13 cellular contexts compared by ENCODE assay signal in genomic region chr11:68468217-68468828, GRCh38. TPM values are rescaled to one million over a fixed set of nuclear protein-coding genes. Genes with fewer than 3 reads are reported as not detected.
DNase-seq lines count a peak whose midpoint lies in the region; ATAC-seq and TF ChIP-seq lines count a peak whose summit lies in the region.
"Had no signal": no experiment of that assay in that cellular context is flagged by ENCODE, and none has a peak within 500 bp of the region (broad histone marks: within the 10 kb centered on the region; RNA-seq: fewer than 3 reads in every experiment).

No MANE protein-coding gene starts in this region.

- H3K9me3 ChIP-seq in DND-41 (ENCODE audit: insufficient read depth, low read length, severe bottlenecking) = no peaks in the 10 kb centered on the region
- no peaks in the 10 kb centered on the region for H3K9me3 ChIP-seq in mucosa of descending colon
- no peaks in the 10 kb centered on the region for H3K9me3 ChIP-seq in gastroesophageal sphincter
- H3K9me3 ChIP-seq: ascending aorta had no signal

- H3K9ac ChIP-seq in DND-41 (ENCODE audit: low read depth, low read length) = no peak overlapping the region

- DNase-seq in DND-41 (no peak), WTC11 (ENCODE audit: low spot score) (no peak), mucosa of descending colon (no peak), activated gamma-delta T cell (lab: John Stamatoyannopoulos, UW) (no peak)
- DNase-seq: hippocampal formation; NCI-H446 treated with DMSO at 0.1 percent for 48 hours; stimulated activated CD4-positive, alpha-beta T cell treated with anti-CD3 and anti-CD28 coated beads, Interleukin-4, amount 100 ng/mL, for 1 hour; substantia nigra had no signal

- no peak for TF ChIP-seq CTCF in DND-41 (IDR thresholded peaks at IDR 0.05; ENCODE audit: borderline replicate concordance, extremely low read depth, low read length, poor library complexity, severe bottlenecking)
- no peak for TF ChIP-seq CTCF in WTC11 (IDR thresholded peaks at IDR 0.05)
- TF ChIP-seq CTCF in mucosa of descending colon (IDR thresholded peaks at IDR 0.05) = no peak
- no peak for TF ChIP-seq CTCF in gastroesophageal sphincter (IDR thresholded peaks at IDR 0.05)

- H3K36me3 ChIP-seq in DND-41 (ENCODE audit: insufficient read depth, low read length) (peaks cover 28% of the 10 kb centered on the region), mucosa of descending colon (ENCODE audit: low read depth) (no peaks in the 10 kb centered on the region), gastroesophageal sphincter (peaks cover 0 to 8% of the 10 kb centered on the region in 2 donors)
- H3K36me3 ChIP-seq: ascending aorta had no signal

- H3K27ac ChIP-seq in DND-41 (ENCODE audit: low read length) (no peak overlapping the region), gastroesophageal sphincter (no peak overlapping the region)
- H3K27ac ChIP-seq: ascending aorta had no signal

- no peak overlapping the region for H3K4me3 ChIP-seq in DND-41 (ENCODE audit: low read depth in 1 of 2, low read length in 2 of 2)
- no peak overlapping the region for H3K4me3 ChIP-seq in mucosa of descending colon
- H3K4me3 ChIP-seq in gastroesophageal sphincter = no peak overlapping the region
- H3K4me3 ChIP-seq: ascending aorta had no signal

- H3K4me2 ChIP-seq in DND-41 (ENCODE audit: insufficient read depth, low read length) = peak overlapping the region; percentile 34; the same call in 1 of the 2 replicates

- H3K4me1 Mint-ChIP-seq in WTC11 = peaks cover 75% of the 10 kb centered on the region

- H3K36me3 Mint-ChIP-seq in WTC11 = peaks cover 24% of the 10 kb centered on the region

- H2AFZ ChIP-seq in DND-41 (ENCODE audit: low read depth, low read length) = no peak overlapping the region

- H3K79me2 ChIP-seq in DND-41 (ENCODE audit: insufficient read depth, low read length) = peaks cover 99% of the 10 kb centered on the region

- H4K20me1 ChIP-seq in DND-41 (ENCODE audit: insufficient read depth, low read length) = peaks cover 95% of the 10 kb centered on the region

- no peaks in the 10 kb centered on the region for H3K27me3 Mint-ChIP-seq in WTC11 (ENCODE audit: low read depth)
- H3K27me3 Mint-ChIP-seq: progenitor cell of endocrine pancreas had no signal

- intact Hi-C loops in mucosa of descending colon (cut with DNase I, micrococcal nuclease) = no loop called here

- peak overlapping the region; percentile 15 for H3K27ac Mint-ChIP-seq in WTC11
- H3K27ac Mint-ChIP-seq: progenitor cell of endocrine pancreas had no signal

- no peak for TF ChIP-seq POLR2A in gastroesophageal sphincter (IDR thresholded peaks at IDR 0.05)

- H3K27me3 ChIP-seq in DND-41 (ENCODE audit: insufficient read depth, low read length, poor library complexity) (no peaks in the 10 kb centered on the region), gastroesophageal sphincter (no peaks in the 10 kb centered on the region)
- H3K27me3 ChIP-seq: ascending aorta had no signal

- peaks cover 5% of the 10 kb centered on the region for H3K9me3 Mint-ChIP-seq in WTC11

- 45 to 54% methylated on average over 3 of the region's 3 CpGs for WGBS in gastroesophageal sphincter (ENCODE audit: low coverage in 1 of 2), 2 donors

- H3K4me1 ChIP-seq in DND-41 (ENCODE audit: insufficient read depth, low read length) = peaks cover 89% of the 10 kb centered on the region
- H3K4me1 ChIP-seq in mucosa of descending colon (ENCODE audit: low read depth) = peaks cover 45% of the 10 kb centered on the region
- H3K4me1 ChIP-seq in gastroesophageal sphincter = peaks cover 12 to 100% (median 44%) of the 10 kb centered on the region in 3 donors

- ATAC-seq in DND-41 (ENCODE audit: insufficient read depth, low read depth) (no peak), GM19351 (IDR thresholded peaks at IDR 0.05; ENCODE audit: unreplicated experiment) (peak; percentile 62), WTC11 (no peak), mucosa of descending colon (peak; percentile 9), GM18868 (IDR thresholded peaks at IDR 0.05; ENCODE audit: unreplicated experiment) (no peak), gastroesophageal sphincter (no peak)

- POLR2A ChIA-PET in WTC11 (lab: Charles Lee) = no interaction called here

- TF ChIP-seq EP300 in gastroesophageal sphincter (IDR thresholded peaks at IDR 0.05) = no peak

- no peak overlapping the region for H3K4me3 Mint-ChIP-seq in WTC11

- CTCF ChIA-PET in WTC11 (lab: Charles Lee) = no interaction called here

TF ChIP-seq in WTC11, 78 proteins besides CTCF, POLR2A, EP300 and RAD21:
- TF ChIP-seq NR2C2 (CRISPR knock-in tag; IDR thresholded peaks at IDR 0.05) (no peak), FOXJ3 (CRISPR knock-in tag; IDR thresholded peaks at IDR 0.05; ENCODE audit: borderline replicate concordance) (no peak), ESRRA (CRISPR knock-in tag; IDR thresholded peaks at IDR 0.05; ENCODE audit: borderline replicate concordance) (no peak), RORB (CRISPR knock-in tag; IDR thresholded peaks at IDR 0.05) (no peak), ZNF425 (CRISPR knock-in tag; conservative IDR thresholded peaks at IDR 0.05) (no peak), ZNF281 (CRISPR knock-in tag; IDR thresholded peaks at IDR 0.05) (no peak)

RNA-seq across cellular contexts. Expression of gene PPP6R3, which starts 7.8 kb away (rescaled TPM):
- total RNA-seq in WTC11 (2021) = 124 to 138 TPM (median 132 TPM) in 3 replicates
- 100 to 1,000 TPM; 107 to 141 (median 115) TPM for total RNA-seq in mucosa of descending colon
- 100 to 1,000 TPM; 128 to 164 (median 144) TPM for total RNA-seq in gastroesophageal sphincter

Comparison
In these comparisons a context has a peak if more than half of its experiments do, and no peak if none do; other contexts are left out.
1. ATAC-seq: peak in GM19351 (single experiment) and mucosa of descending colon (single experiment); none in DND-41 (single experiment), WTC11 (single experiment), GM18868 (single experiment) and gastroesophageal sphincter (single experiment).